Comparison of ENCODE assay signal across 21 cellular contexts in the genomic region with DNA sequence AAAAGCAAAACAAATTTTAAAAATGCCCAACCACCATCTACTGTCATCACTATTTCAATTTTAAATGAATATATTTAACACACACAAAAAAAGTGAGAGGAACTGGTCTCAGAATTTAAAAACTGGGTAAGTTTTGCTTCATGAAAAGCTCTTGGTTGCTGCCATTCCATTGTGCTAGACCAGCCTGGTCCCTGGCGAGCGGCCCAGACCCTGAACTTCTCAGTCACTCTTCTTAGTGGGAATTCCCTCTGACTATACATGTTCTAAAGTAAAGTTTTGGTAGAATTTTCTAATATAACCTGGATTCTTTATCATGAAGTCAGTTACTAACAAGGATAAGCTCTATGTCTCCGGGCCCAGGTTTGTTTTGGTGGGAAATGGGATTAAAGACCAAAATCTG.
"Had no signal": no experiment of that assay in that cellular context is flagged by ENCODE, and none has a peak within 500 bp of the region (broad histone marks: within the 10 kb centered on the region; RNA-seq: fewer than 3 reads in every experiment).

No MANE protein-coding gene starts in this region.

- H3K9me3 Mint-ChIP-seq: activated CD4-positive, alpha-beta memory T cell treated with anti-CD3 and anti-CD28 coated beads for 36 hours; endodermal cell; neural progenitor cell; stimulated activated naive CD8-positive, alpha-beta T cell treated with anti-CD3 and anti-CD28 coated beads, Interleukin-15, Interleukin-2, amounts not matched to agents 100 ng/mL and 50 ng/mL, for 24 hours had no signal

- H3K9me3 ChIP-seq: right lobe of liver, suprapubic skin had no signal

- H3K4me1 ChIP-seq: right lobe of liver, suprapubic skin had no signal

- H3K36me3 ChIP-seq: gastroesophageal sphincter, heart right ventricle, neural progenitor cell, ovary, right lobe of liver, suprapubic skin, upper lobe of left lung had no signal

- H3K4me3 ChIP-seq: dorsolateral prefrontal cortex, gastroesophageal sphincter, heart right ventricle, lung, neural progenitor cell, ovary, right lobe of liver, suprapubic skin, upper lobe of left lung had no signal

- H3K4me3 Mint-ChIP-seq: activated CD4-positive, alpha-beta memory T cell treated with anti-CD3 and anti-CD28 coated beads for 36 hours; activated CD8-positive, alpha-beta memory T cell treated with anti-CD3 and anti-CD28 coated beads, Interleukin-2, amount 10 ng/mL, durations not matched to agents 7 days and 5 days; activated T-cell treated with anti-CD3 and anti-CD28 coated beads, Interleukin-2, amount 50 U/mL, for 4 hours; endodermal cell; neural progenitor cell; stimulated activated naive CD8-positive, alpha-beta T cell treated with anti-CD3 and anti-CD28 coated beads, Interleukin-15, Interleukin-2, amounts not matched to agents 100 ng/mL and 50 ng/mL, for 24 hours had no signal

- H3K27ac Mint-ChIP-seq: activated CD4-positive, alpha-beta memory T cell treated with anti-CD3 and anti-CD28 coated beads for 36 hours; activated CD8-positive, alpha-beta memory T cell treated with anti-CD3 and anti-CD28 coated beads, Interleukin-2, amount 10 ng/mL, durations not matched to agents 7 days and 5 days; endodermal cell; neural progenitor cell; stimulated activated naive CD8-positive, alpha-beta T cell treated with anti-CD3 and anti-CD28 coated beads, Interleukin-15, Interleukin-2, amounts not matched to agents 100 ng/mL and 50 ng/mL, for 24 hours had no signal

- ATAC-seq: activated CD8-positive, alpha-beta memory T cell treated with anti-CD3 and anti-CD28 coated beads, Interleukin-2, amount 10 ng/mL, durations not matched to agents 7 days and 5 days; activated T-cell treated with anti-CD3 and anti-CD28 coated beads, Interleukin-2, amount 50 U/mL, for 4 hours; gastroesophageal sphincter; heart right ventricle; right lobe of liver; SK-N-SH treated with all-trans-retinoic acid at 6 μM for 48 hours had no signal

- H3K9ac ChIP-seq: neural progenitor cell had no signal

- H3K36me3 Mint-ChIP-seq: activated CD4-positive, alpha-beta memory T cell treated with anti-CD3 and anti-CD28 coated beads for 36 hours; activated CD8-positive, alpha-beta memory T cell treated with anti-CD3 and anti-CD28 coated beads, Interleukin-2, amount 10 ng/mL, durations not matched to agents 7 days and 5 days; neural progenitor cell had no signal

- H3K4me2 ChIP-seq: neural progenitor cell had no signal

- H3K27ac ChIP-seq: dorsolateral prefrontal cortex, gastroesophageal sphincter, heart right ventricle, neural progenitor cell, ovary, right lobe of liver, suprapubic skin, upper lobe of left lung, VCaP had no signal

- H2AFZ ChIP-seq: neural progenitor cell had no signal

- DNase-seq: activated CD4-positive, alpha-beta memory T cell treated with anti-CD3 and anti-CD28 coated beads for 36 hours; activated CD8-positive, alpha-beta memory T cell treated with anti-CD3 and anti-CD28 coated beads, Interleukin-2, amount 10 ng/mL, durations not matched to agents 7 days and 5 days; activated effector memory CD4-positive, alpha-beta T cell treated with Interleukin-2 at 50 U/mL for 16 hours; activated naive CD4-positive, alpha-beta T cell treated with anti-CD3 and anti-CD28 coated beads, Interleukin-2, amount 50 U/mL, for 16 hours; activated T-cell treated with anti-CD3 and anti-CD28 coated beads, Interleukin-2, amount 50 U/mL, for 4 hours; cerebellar nuclear complex; dorsolateral prefrontal cortex; endodermal cell; heart right ventricle; ovary; right lobe of liver; T-helper 1 cell; T1000 had no signal

- H3K27me3 ChIP-seq: dorsolateral prefrontal cortex, neural progenitor cell, ovary, right lobe of liver, upper lobe of left lung had no signal
